1 cellular context compared by ENCODE assay signal in genomic region chr2:223930002-223930976, GRCh38.
A peak's percentile ranks its signal among the peaks of the same experiment; 100 is the strongest.
TF ChIP-seq lines count a peak whose summit lies in the region.

No MANE protein-coding gene starts in this region.

TF ChIP-seq in liver, 16 proteins besides CTCF, POLR2A, EP300 and RAD21 (continued from another document):
- TF ChIP-seq MAX (IDR thresholded peaks at IDR 0.05) (no peak), NR2F2 (IDR thresholded peaks at IDR 0.05) (no peak), EGR1 (IDR thresholded peaks at IDR 0.05; ENCODE audit: low read depth in 2 of 2) (no peak), HNF4A (conservative IDR thresholded peaks at IDR 0.05) (peak; percentile 59 to 66)
